In genomic region chr2:133303150-133303549, GRCh38 we compare ENCODE assay signal across 27 cellular contexts.
DNase-seq lines count a peak whose midpoint lies in the region; ATAC-seq, FAIRE-seq and TF ChIP-seq lines count a peak whose summit lies in the region.
"Had no signal": no experiment of that assay in that cellular context is flagged by ENCODE, and none has a peak within 500 bp of the region (broad histone marks: within the 10 kb centered on the region; RNA-seq: fewer than 3 reads in every experiment).

No MANE protein-coding gene starts in this region.

- no peak for TF ChIP-seq POLR2A in HepG2 (IDR thresholded peaks at IDR 0.05; ENCODE audit: insufficient read depth in 1 of 2, low read depth in 2 of 2, low read length in 2 of 2)
- no peak for TF ChIP-seq POLR2A in right lobe of liver (IDR thresholded peaks at IDR 0.05)

- no peaks in the 10 kb centered on the region for H3K4me1 ChIP-seq in HepG2 (ENCODE audit: insufficient read depth, low read length)
- no peaks in the 10 kb centered on the region for H3K4me1 ChIP-seq in right lobe of liver
- H3K4me1 ChIP-seq: spleen, thyroid gland had no signal

- H3K9me3 ChIP-seq in HepG2 (ENCODE audit: low read length) (peaks cover 14% of the 10 kb centered on the region), right lobe of liver (no peaks in the 10 kb centered on the region)
- H3K9me3 ChIP-seq: thyroid gland had no signal

- 63% methylated on average over 1 of the region's 1 CpG for WGBS in HepG2 (ENCODE audit: low lambda C conversion rate)
- 71% methylated on average over 1 of the region's 1 CpG for WGBS in right lobe of liver (ENCODE audit: insufficient coverage, low coverage, low lambda C conversion rate, missing lambda C conversion rate)

- no peak for FAIRE-seq in HepG2 (lab: Jason Lieb, UNC)
- FAIRE-seq: H54 had no signal

- no peak for DNase-seq in HepG2 (ENCODE audit: low spot score)
- DNase-seq in right lobe of liver, result no peak
- DNase-seq in fibroblast of pulmonary artery (ENCODE audit: low read depth), result peak; percentile 4
- DNase-seq in NCI-H748 (lab: John Stamatoyannopoulos, UW; ENCODE audit: unreplicated experiment), result no peak
- DNase-seq in UCSD-AML1 (lab: John Stamatoyannopoulos, UW; ENCODE audit: unreplicated experiment), result no peak
- no peak for DNase-seq in HPDE6-E6E7 (ENCODE audit: extremely low spot score)
- DNase-seq: 8988T; activated CD4-positive, CD25-positive, alpha-beta regulatory T cell; activated CD8-positive, alpha-beta T cell treated with anti-CD3 and anti-CD28 coated beads, Interleukin-2, amount 10 ng/mL, durations not matched to agents 7 days and 5 days; activated gamma-delta T cell treated with Interleukin-2 at 50 U/mL for 16 hours; C1 segment of cervical spinal cord; dorsolateral prefrontal cortex; KG1; MV-4-11; naive thymus-derived CD8-positive, alpha-beta T cell; NCI-H187 treated with DMSO at 0.1 percent for 48 hours; NCI-H526 treated with DMSO at 0.1 percent for 48 hours; spleen; stimulated activated CD4-positive, alpha-beta T cell treated with anti-CD3 and anti-CD28 coated beads, Interleukin-4, amount 100 ng/mL, for 24 hours; stimulated activated naive CD8-positive, alpha-beta T cell treated with anti-CD3 and anti-CD28 coated beads, Interleukin-15, Interleukin-2, amounts not matched to agents 100 U/mL and 50 U/mL, for 24 hours; T-helper 9 cell; thyroid gland had no signal

- no peak overlapping the region for H2AFZ ChIP-seq in HepG2 (ENCODE audit: low read length)

- H3K27me3 ChIP-seq in HepG2 (ENCODE audit: control insufficient read depth in 1 of 2, insufficient read depth in 2 of 2, low read length in 2 of 2), result no peaks in the 10 kb centered on the region
- H3K27me3 ChIP-seq in right lobe of liver, result no peaks in the 10 kb centered on the region
- H3K27me3 ChIP-seq: cardiac muscle cell, dorsolateral prefrontal cortex, spleen, thyroid gland had no signal

- no peak for TF ChIP-seq EP300 in HepG2 (IDR thresholded peaks at IDR 0.05; ENCODE audit: low read depth in 2 of 2, low read length in 2 of 2)
- no peak for TF ChIP-seq EP300 in HepG2 (CRISPR knock-in tag; IDR thresholded peaks at IDR 0.05; ENCODE audit: borderline replicate concordance)

- H3K4me3 ChIP-seq in HepG2 (replicated peaks in 1 of 3; ENCODE audit: insufficient read depth in 1 of 3, low read depth in 2 of 3, low read length in 3 of 3) (no peak overlapping the region), right lobe of liver (no peak overlapping the region), WI38 (ENCODE audit: low read depth, low read length) (peak overlapping the region; percentile 10; the same call in 1 of the 2 replicates), fibroblast of pulmonary artery (replicated peaks; ENCODE audit: low read depth, low read length) (no peak overlapping the region)
- H3K4me3 ChIP-seq: cardiac muscle cell, dorsolateral prefrontal cortex, spleen, thyroid gland had no signal

- H4K20me1 ChIP-seq in HepG2 (ENCODE audit: insufficient read depth, low read length), result no peaks in the 10 kb centered on the region

- CTCF ChIA-PET in HepG2 (lab: Yijun Ruan, JAX; ENCODE audit: low intra/inter-chr PET ratio, low total read pairs), result no interaction called here

- no peak overlapping the region for H3K9ac ChIP-seq in HepG2 (ENCODE audit: insufficient read depth, low read depth, low read length)

- no peaks in the 10 kb centered on the region for H3K79me2 ChIP-seq in HepG2 (ENCODE audit: insufficient read depth, low read length)

- POLR2A ChIA-PET in HepG2 (lab: Yijun Ruan, JAX), result no interaction called here

- H3K4me2 ChIP-seq in HepG2 (ENCODE audit: low read depth, low read length), result no peak overlapping the region

- no peak overlapping the region for H3K27ac ChIP-seq in HepG2 (ENCODE audit: extremely low read length, insufficient read depth, low read length)
- H3K27ac ChIP-seq in right lobe of liver, result no peak overlapping the region
- H3K27ac ChIP-seq: cardiac muscle cell, dorsolateral prefrontal cortex, RWPE1, spleen, thyroid gland had no signal

- TF ChIP-seq CTCF in HepG2 (CRISPR knock-in tag; IDR thresholded peaks at IDR 0.05), result no peak
- no peak for TF ChIP-seq CTCF in right lobe of liver (IDR thresholded peaks at IDR 0.05)
- no peak for TF ChIP-seq CTCF in WI38 (IDR thresholded peaks at IDR 0.05; ENCODE audit: low read depth, low read length)
- TF ChIP-seq CTCF in fibroblast of pulmonary artery (IDR thresholded peaks at IDR 0.05; ENCODE audit: low read length, missing control alignments), result no peak

- no peak for ATAC-seq in HepG2
- ATAC-seq in right lobe of liver, result no peak
- ATAC-seq in HG02870 (IDR thresholded peaks at IDR 0.05; ENCODE audit: unreplicated experiment), result no peak
- ATAC-seq: activated CD8-positive, alpha-beta T cell treated with anti-CD3 and anti-CD28 coated beads, Interleukin-2, amount 10 ng/mL, durations not matched to agents 7 days and 5 days; naive thymus-derived CD8-positive, alpha-beta T cell; stimulated activated naive CD8-positive, alpha-beta T cell treated with anti-CD3 and anti-CD28 coated beads, Interleukin-15, Interleukin-2, amounts not matched to agents 100 U/mL and 50 U/mL, for 24 hours had no signal

- intact Hi-C loops in HepG2 (cut with micrococcal nuclease; ENCODE audit: unreplicated experiment), result no loop called here
- intact Hi-C loops in right lobe of liver (cut with DNase I), result no loop called here

- BruUV-seq in HepG2 (replicated peaks; lab: Mats Ljungman, UMichigan), result no TSS peak

- TF ChIP-seq RAD21 in HepG2 (CRISPR knock-in tag; IDR thresholded peaks at IDR 0.05), result no peak

- in situ Hi-C loops in HepG2 (cut with HindIII; ENCODE audit: extremely low pct_ligation_motif_present, low pct_unique_long_range_greater_than_20kb), result no loop called here

- no peaks in the 10 kb centered on the region for H3K36me3 ChIP-seq in HepG2 (replicated peaks in 1 of 2; ENCODE audit: control insufficient read depth in 1 of 2, insufficient read depth in 2 of 2, low read length in 2 of 2)
- no peaks in the 10 kb centered on the region for H3K36me3 ChIP-seq in right lobe of liver
- H3K36me3 ChIP-seq: cardiac muscle cell, spleen, thyroid gland had no signal

TF ChIP-seq in HepG2, 621 proteins besides CTCF, POLR2A, EP300 and RAD21:
- TF ChIP-seq ZNF33A (CRISPR knock-in tag; IDR thresholded peaks at IDR 0.05; ENCODE audit: borderline replicate concordance) (no peak), ZNF672 (CRISPR knock-in tag; IDR thresholded peaks at IDR 0.05) (no peak), NFE2L1 (CRISPR knock-in tag; IDR thresholded peaks at IDR 0.05; ENCODE audit: borderline replicate concordance) (no peak), RCOR2 (CRISPR knock-in tag; IDR thresholded peaks at IDR 0.05) (no peak), NFIC (IDR thresholded peaks at IDR 0.05; ENCODE audit: low read length) (no peak), RNF2 (conservative IDR thresholded peaks at IDR 0.05; ENCODE audit: low read depth) (no peak), ZKSCAN8 (CRISPR knock-in tag; IDR thresholded peaks at IDR 0.05; ENCODE audit: borderline replicate concordance) (no peak), MAFK (conservative IDR thresholded peaks at IDR 0.05 in 1 of 2, IDR thresholded peaks at IDR 0.05 in 1 of 2; ENCODE audit: low read length in 2 of 2) (peak; percentile 53 to 74), MAFF (IDR thresholded peaks at IDR 0.05; ENCODE audit: low read depth, low read length) (peak; percentile 58)
- TF ChIP-seq, protein P1, sequence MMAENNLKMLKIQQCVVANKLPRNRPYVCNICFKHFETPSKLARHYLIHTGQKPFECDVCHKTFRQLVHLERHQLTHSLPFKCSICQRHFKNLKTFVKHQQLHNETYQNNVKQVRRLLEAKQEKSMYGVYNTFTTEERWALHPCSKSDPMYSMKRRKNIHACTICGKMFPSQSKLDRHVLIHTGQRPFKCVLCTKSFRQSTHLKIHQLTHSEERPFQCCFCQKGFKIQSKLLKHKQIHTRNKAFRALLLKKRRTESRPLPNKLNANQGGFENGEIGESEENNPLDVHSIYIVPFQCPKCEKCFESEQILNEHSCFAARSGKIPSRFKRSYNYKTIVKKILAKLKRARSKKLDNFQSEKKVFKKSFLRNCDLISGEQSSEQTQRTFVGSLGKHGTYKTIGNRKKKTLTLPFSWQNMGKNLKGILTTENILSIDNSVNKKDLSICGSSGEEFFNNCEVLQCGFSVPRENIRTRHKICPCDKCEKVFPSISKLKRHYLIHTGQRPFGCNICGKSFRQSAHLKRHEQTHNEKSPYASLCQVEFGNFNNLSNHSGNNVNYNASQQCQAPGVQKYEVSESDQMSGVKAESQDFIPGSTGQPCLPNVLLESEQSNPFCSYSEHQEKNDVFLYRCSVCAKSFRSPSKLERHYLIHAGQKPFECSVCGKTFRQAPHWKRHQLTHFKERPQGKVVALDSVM (CRISPR knock-in tag; IDR thresholded peaks at IDR 0.05), result no peak
